ENCODE assay signal across 18 cellular contexts in the genomic region with DNA sequence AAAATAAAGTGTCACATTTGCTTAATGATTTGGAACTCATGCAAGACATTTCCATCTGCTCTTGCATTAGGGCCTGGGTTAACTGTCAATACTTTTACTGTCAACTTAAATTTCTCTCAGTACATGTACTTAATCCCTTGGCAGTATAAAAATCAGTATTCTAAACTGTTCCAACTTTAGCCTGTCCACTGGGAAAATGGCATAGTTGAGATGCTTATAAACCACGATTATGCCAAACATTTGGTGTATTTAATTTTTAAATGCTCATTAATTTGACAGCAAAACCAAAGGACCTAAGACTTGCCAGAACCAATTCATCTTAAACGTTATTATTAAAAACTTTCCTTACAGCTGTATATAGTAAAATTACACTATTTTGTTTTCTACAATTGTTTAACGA.
DNase-seq lines count a peak whose midpoint lies in the region; ATAC-seq and TF ChIP-seq lines count a peak whose summit lies in the region.
"Had no signal": no experiment of that assay in that cellular context is flagged by ENCODE, and none has a peak within 500 bp of the region (broad histone marks: within the 10 kb centered on the region; RNA-seq: fewer than 3 reads in every experiment).

No MANE protein-coding gene starts in this region.

- ATAC-seq in GM18519 (IDR thresholded peaks at IDR 0.05; ENCODE audit: low FRiP score, unreplicated experiment) (no peak), sciatic nerve (no peak)
- ATAC-seq: activated naive CD8-positive, alpha-beta T cell treated with anti-CD3 and anti-CD28 coated beads, Interleukin-2, amount 50 U/mL, for 24 hours; GM23338; left lobe of liver had no signal

- intact Hi-C loops in sciatic nerve (cut with DNase I) = no loop called here

- no peaks in the 10 kb centered on the region for H3K27me3 ChIP-seq in skeletal muscle satellite cell (ENCODE audit: control insufficient read depth, insufficient read depth, low read length)
- H3K27me3 ChIP-seq: BLaER1 treated with 17β-estradiol and CSF1 and Interleukin-3, amounts not matched to agents 10 nM and 100 nM; cardiac muscle cell; dorsolateral prefrontal cortex; neural progenitor cell had no signal

- H3K4me3 ChIP-seq in fibroblast of villous mesenchyme (ENCODE audit: low read depth, low read length) (no peak overlapping the region), skeletal muscle satellite cell (ENCODE audit: low read length) (no peak overlapping the region)
- H3K4me3 ChIP-seq: BLaER1 treated with 17β-estradiol and CSF1 and Interleukin-3, amounts not matched to agents 10 nM and 100 nM; cardiac muscle cell; dorsolateral prefrontal cortex; GM23338; neural progenitor cell had no signal

- H3K4me1 ChIP-seq in skeletal muscle satellite cell (ENCODE audit: control insufficient read depth, insufficient read depth, low read length) = peaks cover 12% of the 10 kb centered on the region

- peak; percentile 3 for DNase-seq in DMS 273 (lab: John Stamatoyannopoulos, UW; ENCODE audit: unreplicated experiment)
- no peak for DNase-seq in DMS 273 treated with DMSO at 0.1 percent for 48 hours (lab: John Stamatoyannopoulos, UW)
- peak; percentile 30 for DNase-seq in amniotic epithelial cell (ENCODE audit: low read depth)
- peak; percentile 45 for DNase-seq in fibroblast of villous mesenchyme (ENCODE audit: low read depth)
- DNase-seq in sciatic nerve (ENCODE audit: low spot score) = no peak
- no peak for DNase-seq in middle frontal gyrus (ENCODE audit: extremely low spot score, low spot score)
- DNase-seq: activated CD4-positive, alpha-beta T cell treated with anti-CD3 and anti-CD28 coated beads, Interleukin-2, amount 10 ng/mL, durations not matched to agents 7 days and 5 days; activated naive CD8-positive, alpha-beta T cell treated with anti-CD3 and anti-CD28 coated beads, Interleukin-2, amount 50 U/mL, for 24 hours; dorsolateral prefrontal cortex; NCI-H1105 treated with DMSO at 0.1 percent for 48 hours; SHP77 had no signal

- H3K9ac ChIP-seq in skeletal muscle satellite cell (ENCODE audit: low read depth, low read length) = no peak overlapping the region
- H3K9ac ChIP-seq: BLaER1 treated with 17β-estradiol and CSF1 and Interleukin-3, amounts not matched to agents 10 nM and 100 nM; neural progenitor cell had no signal

- no peaks in the 10 kb centered on the region for H3K36me3 ChIP-seq in skeletal muscle satellite cell (ENCODE audit: insufficient read depth, low read length)
- H3K36me3 ChIP-seq: cardiac muscle cell had no signal

- no peak for TF ChIP-seq CTCF in fibroblast of villous mesenchyme (IDR thresholded peaks at IDR 0.05; ENCODE audit: insufficient read depth, low read depth, low read length)

- H3K9me3 ChIP-seq in skeletal muscle satellite cell (replicated peaks; ENCODE audit: low read length) = no peaks in the 10 kb centered on the region

- peak overlapping the region; percentile 42 for H3K4me2 ChIP-seq in skeletal muscle satellite cell (ENCODE audit: low read length)
- H3K4me2 ChIP-seq: BLaER1 treated with 17β-estradiol and CSF1 and Interleukin-3, amounts not matched to agents 10 nM and 100 nM; GM23338; neural progenitor cell had no signal

Comparison
In these comparisons a context has a peak if more than half of its experiments do, and no peak if none do; other contexts are left out.
1. DNase-seq: peak in DMS 273 (single experiment), amniotic epithelial cell (single experiment) and fibroblast of villous mesenchyme (single experiment); none in DMS 273 treated with DMSO at 0.1 percent for 48 hours (single experiment), sciatic nerve (single experiment) and middle frontal gyrus (single experiment).